Comparison of ENCODE assay signal across 8 cellular contexts in the genomic region with DNA sequence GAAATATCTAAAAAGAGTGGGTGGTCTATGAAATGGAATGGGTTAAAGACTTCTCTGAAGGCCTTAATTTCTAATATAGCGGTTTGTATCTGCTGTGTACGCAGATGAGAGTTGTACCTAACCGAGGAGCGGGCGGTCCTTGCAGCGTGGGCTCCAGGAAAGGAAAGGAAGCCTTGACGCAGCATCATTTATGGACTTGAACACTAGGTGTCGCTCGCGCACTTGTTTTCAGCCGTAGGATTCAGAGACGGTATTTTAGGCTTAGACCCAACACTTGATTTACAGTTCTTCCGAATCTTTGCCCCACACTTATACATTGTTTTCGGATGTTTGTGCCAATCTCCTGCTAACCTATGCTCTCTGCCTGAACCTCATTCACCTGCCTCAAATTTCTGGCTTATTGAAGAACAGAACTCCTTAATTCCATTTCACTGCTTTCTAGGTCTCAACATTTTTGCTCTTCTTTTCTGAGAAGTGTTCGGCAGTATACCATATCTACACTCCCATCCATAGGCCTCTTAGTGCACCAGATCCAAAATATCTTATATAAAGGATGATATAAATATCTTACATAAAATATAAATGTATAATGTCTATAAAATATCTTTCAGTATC. TPM values are rescaled to one million over a fixed set of nuclear protein-coding genes. Genes with fewer than 3 reads are reported as not detected.
A peak's percentile ranks its signal among the peaks of the same experiment; 100 is the strongest.
DNase-seq lines count a peak whose midpoint lies in the region; ATAC-seq, FAIRE-seq and TF ChIP-seq lines count a peak whose summit lies in the region.

No MANE protein-coding gene starts in this region.

- H3K9me3 Mint-ChIP-seq in activated naive CD8-positive, alpha-beta T cell treated with anti-CD3 and anti-CD28 coated beads, Interleukin-2, amount 10 ng/mL, durations not matched to agents 7 days and 5 days: no peaks in the 10 kb centered on the region

- TF ChIP-seq POLR2A in GM12891 (IDR thresholded peaks at IDR 0.05; ENCODE audit: low read depth, low read length): no peak
- no peak for TF ChIP-seq POLR2A in heart left ventricle (IDR thresholded peaks at IDR 0.05)

- H3K27me3 ChIP-seq in heart left ventricle: no peaks in the 10 kb centered on the region

- H3K4me3 ChIP-seq in heart left ventricle: no peak overlapping the region

- 6 to 8% (median 6%) methylated on average over 15 of the region's 15 CpGs for WGBS in heart left ventricle, 4 donors

- FAIRE-seq in GM12891 (lab: Jason Lieb, UNC): peak; percentile 96

- H3K4me3 Mint-ChIP-seq in activated naive CD8-positive, alpha-beta T cell treated with anti-CD3 and anti-CD28 coated beads, Interleukin-2, amount 10 ng/mL, durations not matched to agents 7 days and 5 days: no peak overlapping the region

- peak; percentile 26 for DNase-seq in GM12891 (ENCODE audit: insufficient read length, low spot score)
- peak; percentile 59 for DNase-seq in NCI-H1048 (lab: John Stamatoyannopoulos, UW)
- peak; percentile 59 for DNase-seq in SKM-1 treated with dmso at 0.1 percent for 144 hours (lab: John Stamatoyannopoulos, UW; ENCODE audit: unreplicated experiment)
- peak; percentile 56 for DNase-seq in activated naive CD8-positive, alpha-beta T cell treated with anti-CD3 and anti-CD28 coated beads, Interleukin-2, amount 10 ng/mL, durations not matched to agents 7 days and 5 days
- DNase-seq in heart left ventricle: peak; percentile 37 to 69 (median 58)
- DNase-seq in putamen (ENCODE audit: low spot score): peak; percentile 59
- no peak for DNase-seq in GF-D8 (lab: John Stamatoyannopoulos, UW)

- TF ChIP-seq CTCF in heart left ventricle (IDR thresholded peaks at IDR 0.05): peak; percentile 70 to 85 (median 76)

- no peak overlapping the region for H3K27ac ChIP-seq in heart left ventricle

- peaks cover 0 to 3% (median under 1%) of the 10 kb centered on the region in 12 donors for H3K9me3 ChIP-seq in heart left ventricle

- peaks cover 2% of the 10 kb centered on the region for H3K4me1 Mint-ChIP-seq in activated naive CD8-positive, alpha-beta T cell treated with anti-CD3 and anti-CD28 coated beads, Interleukin-2, amount 10 ng/mL, durations not matched to agents 7 days and 5 days

- H3K27ac Mint-ChIP-seq in activated naive CD8-positive, alpha-beta T cell treated with anti-CD3 and anti-CD28 coated beads, Interleukin-2, amount 10 ng/mL, durations not matched to agents 7 days and 5 days: no peak overlapping the region

- peaks cover 0 to 4% (median 0%) of the 10 kb centered on the region in 12 donors for H3K4me1 ChIP-seq in heart left ventricle

- intact Hi-C loops in heart left ventricle (cut with DNase I): loop anchor here in 3 of 10 donors (2.0 to 10.0 kb wide), 3 partner anchors 714 to 716 kb away; no protein-coding TSS in a partner anchor

- H3K36me3 Mint-ChIP-seq in activated naive CD8-positive, alpha-beta T cell treated with anti-CD3 and anti-CD28 coated beads, Interleukin-2, amount 10 ng/mL, durations not matched to agents 7 days and 5 days: no peaks in the 10 kb centered on the region

- no peaks in the 10 kb centered on the region for H3K27me3 Mint-ChIP-seq in activated naive CD8-positive, alpha-beta T cell treated with anti-CD3 and anti-CD28 coated beads, Interleukin-2, amount 10 ng/mL, durations not matched to agents 7 days and 5 days

- POLR2A ChIA-PET in activated naive CD8-positive, alpha-beta T cell treated with anti-CD3 and anti-CD28 coated beads, Interleukin-2, amount 10 ng/mL, durations not matched to agents 7 days and 5 days (lab: Charles Lee): no interaction called here

- no peaks in the 10 kb centered on the region for H3K36me3 ChIP-seq in heart left ventricle

- peak; percentile 94 for ATAC-seq in HG02610 (IDR thresholded peaks at IDR 0.05; ENCODE audit: unreplicated experiment)
- peak; percentile 71 for ATAC-seq in activated naive CD8-positive, alpha-beta T cell treated with anti-CD3 and anti-CD28 coated beads, Interleukin-2, amount 10 ng/mL, durations not matched to agents 7 days and 5 days (ENCODE audit: low read depth)
- ATAC-seq in heart left ventricle: peak in 3 of 4 donors; percentile 49 to 66 (median 66)

TF ChIP-seq in GM12891, 5 proteins besides CTCF, POLR2A, EP300 and RAD21:
- TF ChIP-seq PAX5 (IDR thresholded peaks at IDR 0.05; ENCODE audit: insufficient read depth, low read length, severe bottlenecking) (no peak), POLR2AphosphoS5 (IDR thresholded peaks at IDR 0.05; ENCODE audit: low read depth, low read length) (no peak), TAF1 (IDR thresholded peaks at IDR 0.05; ENCODE audit: low read depth, low read length) (no peak), POU2F2 (IDR thresholded peaks at IDR 0.05; ENCODE audit: low read depth, low read length) (no peak)

RNA-seq across cellular contexts. Expression of a gene that starts 48.9 kb away (rescaled TPM):
- polyA plus RNA-seq in GM12891 (2012; ENCODE audit: low read depth, missing spikeins): not detected
- not detected for total RNA-seq in activated naive CD8-positive, alpha-beta T cell treated with anti-CD3 and anti-CD28 coated beads, Interleukin-2, amount 10 ng/mL, durations not matched to agents 7 days and 5 days
- total RNA-seq in heart left ventricle: 1 to 10 TPM in 8 of 9 donors, under 1 TPM in 1; 0.53 to 3.3 (median 1.5) TPM
- polyA plus RNA-seq in heart left ventricle: 1 to 10 TPM in 1 of 2 donors, under 1 TPM in 1; 0.80 to 1.6 TPM
